Comparison of ENCODE assay signal across 1 cellular context in the genomic region with DNA sequence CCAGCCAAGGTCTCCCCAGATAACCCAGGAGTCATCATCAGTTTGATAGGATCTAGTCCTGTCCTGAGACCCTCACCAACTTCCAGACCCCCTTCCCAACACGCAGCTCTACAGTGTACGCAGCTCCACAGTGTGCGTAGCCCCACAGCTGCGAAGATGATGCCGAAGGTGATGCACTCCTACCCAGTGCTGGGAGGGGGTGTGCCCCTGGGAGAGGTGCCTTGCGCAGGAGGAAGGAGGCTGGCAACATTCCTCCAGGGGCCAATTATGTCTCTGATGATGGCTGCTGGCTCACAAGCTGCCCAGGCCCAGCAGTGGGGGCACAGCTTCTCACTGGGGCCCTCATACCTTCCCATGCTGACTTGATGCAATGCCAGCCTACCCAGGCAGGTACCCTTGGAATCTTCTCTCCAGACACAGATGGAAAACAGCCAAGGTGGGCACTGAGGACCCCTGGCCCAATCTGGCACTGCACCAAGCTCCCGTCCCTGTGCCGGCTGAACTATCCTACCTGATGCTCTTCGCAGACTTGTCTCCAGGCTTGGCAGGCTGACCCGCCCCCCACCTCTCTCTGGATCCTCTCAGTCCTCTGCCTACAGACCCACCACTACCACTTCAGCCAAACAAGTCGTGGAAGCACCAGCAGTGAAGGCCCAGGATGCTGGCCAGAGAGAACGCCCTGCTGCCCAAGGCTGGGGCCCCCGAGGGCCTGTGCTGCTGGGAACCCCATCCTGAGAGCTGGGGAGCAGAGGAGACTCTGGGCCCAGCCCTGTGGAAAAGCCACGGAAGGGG.
TF ChIP-seq lines count a peak whose summit lies in the region.

No MANE protein-coding gene starts in this region.

TF ChIP-seq in H1, 55 proteins besides CTCF, POLR2A, EP300 and RAD21:
- TF ChIP-seq HDAC6 (IDR thresholded peaks at IDR 0.05; ENCODE audit: low read depth, low read length) = no peak
- TF ChIP-seq SP2 (IDR thresholded peaks at IDR 0.05; ENCODE audit: low read length) = no peak
- no peak for TF ChIP-seq CBX8 (IDR thresholded peaks at IDR 0.05; ENCODE audit: borderline replicate concordance, low read depth, low read length)
- no peak for TF ChIP-seq FOSL1 (IDR thresholded peaks at IDR 0.05; ENCODE audit: insufficient read depth, low read depth, low read length)
- TF ChIP-seq POLR2AphosphoS5 (IDR thresholded peaks at IDR 0.05; ENCODE audit: low read depth, low read length) = no peak
- no peak for TF ChIP-seq TEAD4 (IDR thresholded peaks at IDR 0.05; ENCODE audit: low read depth, low read length)
TF ChIP-seq in H1: peak in this region for 0.
